In the genomic region with DNA sequence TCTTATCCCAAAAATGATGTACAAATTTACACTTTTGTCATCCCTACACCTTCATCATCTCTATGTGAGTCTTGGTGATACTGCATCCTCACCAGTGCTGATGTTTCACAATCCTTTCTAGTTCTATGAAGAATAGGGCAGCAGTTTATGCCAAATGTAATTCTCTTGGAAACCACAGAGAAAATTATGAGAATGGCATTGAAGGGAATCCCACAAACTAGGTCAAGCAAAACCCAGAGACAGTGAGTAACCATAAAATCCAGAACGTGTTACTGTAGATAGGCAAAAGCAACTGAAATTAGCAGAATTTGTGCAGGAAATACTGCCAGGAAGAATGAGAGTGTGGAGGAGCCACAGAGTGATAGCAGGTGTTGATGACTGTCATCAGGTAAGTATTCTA, we compare ENCODE assay signal across 23 cellular contexts. TPM values are rescaled to one million over a fixed set of nuclear protein-coding genes. Genes with fewer than 3 reads are reported as not detected.
DNase-seq lines count a peak whose midpoint lies in the region; ATAC-seq and TF ChIP-seq lines count a peak whose summit lies in the region.
"Had no signal": no experiment of that assay in that cellular context is flagged by ENCODE, and none has a peak within 500 bp of the region (broad histone marks: within the 10 kb centered on the region; RNA-seq: fewer than 3 reads in every experiment).

No MANE protein-coding gene starts in this region.

- no peak overlapping the region for H3K9ac ChIP-seq in adipocyte (ENCODE audit: low read length)
- H3K9ac ChIP-seq: BLaER1 had no signal

- H3K36me3 ChIP-seq in adipocyte (ENCODE audit: control insufficient read depth, insufficient read depth, low read length, severe bottlenecking) = no peaks in the 10 kb centered on the region
- H3K36me3 ChIP-seq in WERI-Rb-1 = no peaks in the 10 kb centered on the region
- H3K36me3 ChIP-seq: BLaER1 had no signal

- H3K4me3 ChIP-seq in adipocyte (ENCODE audit: low read length) (no peak overlapping the region), WERI-Rb-1 (ENCODE audit: low read depth, low read length) (no peak overlapping the region)
- H3K4me3 ChIP-seq: A549, BLaER1, GM12878, SJCRH30 had no signal

- H3K27ac ChIP-seq in WERI-Rb-1 = no peak overlapping the region
- H3K27ac ChIP-seq: BLaER1, SJCRH30 had no signal

- ATAC-seq in GM21423 (IDR thresholded peaks at IDR 0.05; ENCODE audit: unreplicated experiment) (no peak), HG03196 (IDR thresholded peaks at IDR 0.05; ENCODE audit: unreplicated experiment) (no peak)
- ATAC-seq: A549, GM12878, Panc1 had no signal

- no peaks in the 10 kb centered on the region for H3K27me3 ChIP-seq in adipocyte (replicated peaks; ENCODE audit: control insufficient read depth, insufficient read depth, low read length)
- H3K27me3 ChIP-seq in WERI-Rb-1 (ENCODE audit: insufficient read depth, low read depth, severe bottlenecking) = no peaks in the 10 kb centered on the region
- H3K27me3 ChIP-seq: BLaER1, SJCRH30 had no signal

- TF ChIP-seq CTCF in WERI-Rb-1 (IDR thresholded peaks at IDR 0.05; ENCODE audit: low read depth, low read length) = no peak

- peak; percentile 17 for DNase-seq in AG20443 (ENCODE audit: low spot score)
- peak; percentile 15 for DNase-seq in H4 (ENCODE audit: low spot score)
- DNase-seq in adipocyte (ENCODE audit: low read depth) = peak; percentile 37
- DNase-seq in kidney tubule cell (ENCODE audit: low spot score) = peak; percentile 67
- no peak for DNase-seq in WERI-Rb-1
- no peak for DNase-seq in T-helper 2 cell
- DNase-seq: CD4-positive, alpha-beta T cell; COR-L47; DMS79; H7; MV-4-11; NCI-H1694; NCI-H2081; NCI-H2171; NCI-H524 treated with DMSO at 0.1 percent for 48 hours; NCI-H82; SJCRH30 had no signal

- no peaks in the 10 kb centered on the region for H3K4me1 ChIP-seq in adipocyte (ENCODE audit: control insufficient read depth, insufficient read depth, low read length)
- H3K4me1 ChIP-seq: BLaER1, SJCRH30 had no signal

- no peaks in the 10 kb centered on the region for H3K9me3 ChIP-seq in adipocyte (ENCODE audit: control insufficient read depth, low read length)
- no peaks in the 10 kb centered on the region for H3K9me3 ChIP-seq in WERI-Rb-1 (ENCODE audit: severe bottlenecking)
- H3K9me3 ChIP-seq: A549, BLaER1, SJCRH30 had no signal

RNA-seq across cellular contexts. Expression of gene IL15, which starts 24.5 kb away (rescaled TPM):
- 12.0 and 16.0 TPM in 2 replicates for total RNA-seq in H4 (2014; rRNA removed; shearing (Covaris generic))

Comparison
In these comparisons a context has a peak if more than half of its experiments do, and no peak if none do; other contexts are left out.
1. DNase-seq: peak in AG20443 (single experiment), H4 (single experiment), adipocyte (single experiment) and kidney tubule cell (single experiment); none in WERI-Rb-1 (single experiment) and T-helper 2 cell (0 of 5).